Comparison of ENCODE assay signal across 9 cellular contexts in genomic region chr17:40071720-40072480, GRCh38. TPM values are rescaled to one million over a fixed set of nuclear protein-coding genes. Genes with fewer than 3 reads are reported as not detected.
A peak's percentile ranks its signal among the peaks of the same experiment; 100 is the strongest.
DNase-seq lines count a peak whose midpoint lies in the region; ATAC-seq, FAIRE-seq and TF ChIP-seq lines count a peak whose summit lies in the region.
"Had no signal": no experiment of that assay in that cellular context is flagged by ENCODE, and none has a peak within 500 bp of the region (broad histone marks: within the 10 kb centered on the region; RNA-seq: fewer than 3 reads in every experiment).

No MANE protein-coding gene starts in this region.

- no peaks in the 10 kb centered on the region for H3K9me3 ChIP-seq in pancreas

- no peaks in the 10 kb centered on the region for H3K27me3 ChIP-seq in KMS-11 (ENCODE audit: insufficient read depth, low read depth)
- no peaks in the 10 kb centered on the region for H3K27me3 ChIP-seq in pancreas

- no peak overlapping the region for H2AFZ ChIP-seq in KMS-11 (ENCODE audit: low read depth)

- H4K20me1 ChIP-seq in KMS-11 (ENCODE audit: insufficient read depth) = no peaks in the 10 kb centered on the region

- H3K27ac ChIP-seq in KMS-11 = no peak overlapping the region
- peak overlapping the region; percentile 71 to 91 (median 82) for H3K27ac ChIP-seq in pancreas

- H3K4me1 ChIP-seq in KMS-11 (ENCODE audit: low read depth, poor library complexity, severe bottlenecking) (peaks cover 70% of the 10 kb centered on the region), pancreas (peaks cover 74 to 82% (median 77%) of the 10 kb centered on the region in 3 donors)

- H3K4me3 ChIP-seq in KMS-11 (IDR thresholded peaks at IDR 0.05; ENCODE audit: insufficient read depth, low read depth, low read length) = no peak overlapping the region
- H3K4me3 ChIP-seq in pancreas = peak overlapping the region in 2 of 4 donors; percentile 17

- ATAC-seq in pancreas (peak; percentile 43 to 57 (median 46)), HG03097 (IDR thresholded peaks at IDR 0.05; ENCODE audit: low FRiP score, unreplicated experiment) (no peak)

- 10 to 12% methylated on average over 12 of the region's 12 CpGs for WGBS in pancreas, 2 donors

- DNase-seq in fibroblast of gingiva (ENCODE audit: low read depth) (peak; percentile 93), pancreas (peak; percentile 83 to 97 (median 94)), NOMO-1 treated with dmso at 0.1 percent for 144 hours (lab: John Stamatoyannopoulos, UW; ENCODE audit: unreplicated experiment) (no peak), T-helper 9 cell (no peak), D721Med (ENCODE audit: insufficient read length, low spot score) (no peak)

- peak overlapping the region; percentile 99; the same call in 1 of the 2 replicates for H3K4me2 ChIP-seq in KMS-11

- FAIRE-seq in pancreas (lab: Jason Lieb, UNC) (no peak), D721Med (lab: Jason Lieb, UNC) (no peak)

- TF ChIP-seq CTCF in KMS-11 (conservative IDR thresholded peaks at IDR 0.05; ENCODE audit: low read depth, low read length) (no peak), pancreas (IDR thresholded peaks at IDR 0.05) (no peak), D721Med (IDR thresholded peaks at IDR 0.05; ENCODE audit: insufficient read depth, missing control alignments) (no peak)

- intact Hi-C loops in pancreas (cut with DNase I) = no loop called here

- H3K36me3 ChIP-seq in KMS-11 (ENCODE audit: insufficient read depth) (no peaks in the 10 kb centered on the region), pancreas (no peaks in the 10 kb centered on the region)

- H3K79me2 ChIP-seq in KMS-11 (ENCODE audit: insufficient read depth, low read depth) = peaks cover 7% of the 10 kb centered on the region; the same call in 1 of the 2 replicates

- H3K9ac ChIP-seq in KMS-11 = no peak overlapping the region

TF ChIP-seq in PFSK-1, 5 proteins besides CTCF, POLR2A, EP300 and RAD21:
- TF ChIP-seq POLR2AphosphoS5 (IDR thresholded peaks at IDR 0.05; ENCODE audit: low read depth, low read length) (no peak), TAF1 (IDR thresholded peaks at IDR 0.05; ENCODE audit: borderline replicate concordance, insufficient read depth, low read length) (no peak), SIN3A (IDR thresholded peaks at IDR 0.05; ENCODE audit: borderline replicate concordance, insufficient read depth, low read length) (no peak), FOXP2 (optimal IDR thresholded peaks at IDR 0.05; ENCODE audit: borderline replicate concordance, extremely low read depth, extremely low read length, insufficient read depth) (peak; percentile 23)

RNA-seq across cellular contexts. Expression of gene THRA, which starts 9.1 kb away (rescaled TPM):
- 31.2 TPM for polyA plus RNA-seq in PFSK-1 (2012; ENCODE audit: insufficient read length, low read depth)
- 10 to 100 TPM; 13.8 to 28.1 (median 20.6) TPM for total RNA-seq in pancreas
- polyA plus RNA-seq in pancreas = 10 to 100 TPM; 22.4 to 35.7 TPM

RNA-seq across cellular contexts. Expression of gene MED24, which starts 17.7 kb away (rescaled TPM):
- 144 TPM for polyA plus RNA-seq in PFSK-1 (2012; ENCODE audit: insufficient read length, low read depth)
- 10 to 100 TPM; 22.1 to 43.7 (median 29.1) TPM for total RNA-seq in pancreas
- polyA plus RNA-seq in pancreas = 10 to 100 TPM; 58.5 to 60.1 TPM

RNA-seq across cellular contexts. Expression of gene NR1D1, which starts 28.5 kb away (rescaled TPM):
- 31.1 TPM for polyA plus RNA-seq in PFSK-1 (2012; ENCODE audit: insufficient read length, low read depth)
- 10 to 100 TPM in 4 of 6 donors, 1 to 10 TPM in 2; 4.8 to 16.6 (median 11.2) TPM for total RNA-seq in pancreas
- polyA plus RNA-seq in pancreas = 10 to 100 TPM; 11.0 to 17.5 TPM

RNA-seq across cellular contexts. Expression of gene MSL1, which starts 49.9 kb away (rescaled TPM):
- polyA plus RNA-seq in PFSK-1 (2012; ENCODE audit: insufficient read length, low read depth) = 39.9 TPM
- total RNA-seq in pancreas = 10 to 100 TPM; 21.0 to 44.6 (median 29.2) TPM
- 100 to 1,000 TPM in 1 of 2 donors, 10 to 100 TPM in 1; 71.0 to 105 TPM for polyA plus RNA-seq in pancreas

RNA-seq across cellular contexts. Expression of gene CSF3, which starts 56.7 kb away (rescaled TPM):
- 0.30 TPM for polyA plus RNA-seq in PFSK-1 (2012; ENCODE audit: insufficient read length, low read depth)
- total RNA-seq in pancreas = under 1 TPM in 2 of 6 donors, not detected in 4; 0.16 to 0.20 TPM
- polyA plus RNA-seq in pancreas = 1 to 10 TPM in 1 of 2 donors, under 1 TPM in 1; 0.27 to 3.5 TPM
- total RNA-seq: kidney epithelial cell had no signal

Comparison
In these comparisons a context has a peak if more than half of its experiments do, and no peak if none do; other contexts are left out.
1. DNase-seq: peak in fibroblast of gingiva (single experiment) and pancreas (6 of 6); none in NOMO-1 treated with dmso at 0.1 percent for 144 hours (single experiment), T-helper 9 cell (single experiment) and D721Med (single experiment).